In genomic region chr13:70016116-70016515, GRCh38 we compare ENCODE assay signal across 24 cellular contexts.
"Had no signal": no experiment of that assay in that cellular context is flagged by ENCODE, and none has a peak within 500 bp of the region (broad histone marks: within the 10 kb centered on the region; RNA-seq: fewer than 3 reads in every experiment).

No MANE protein-coding gene starts in this region.

- H3K9me3 Mint-ChIP-seq: neural progenitor cell had no signal

- H3K36me3 Mint-ChIP-seq: mesothelial cell of epicardium; naive B cell; natural killer cell treated with Interleukin-12 subunit alpha and Interleukin-12 subunit beta and Interleukin-15 and Interleukin-18, amount 100 ng/mL, for 72 hours; neural progenitor cell; type B pancreatic cell had no signal

- H3K27me3 ChIP-seq: gastrocnemius medialis, left lung, neural progenitor cell, suprapubic skin, thyroid gland had no signal

- H3K27ac ChIP-seq: gastrocnemius medialis, left lung, neural progenitor cell, prostate gland, skin epidermis, suprapubic skin, thyroid gland had no signal

- H3K27ac Mint-ChIP-seq: effector memory CD8-positive, alpha-beta T cell; mesothelial cell of epicardium; naive B cell; natural killer cell treated with Interleukin-12 subunit alpha and Interleukin-12 subunit beta and Interleukin-15 and Interleukin-18, amount 100 ng/mL, for 72 hours; neural progenitor cell; stimulated activated naive CD8-positive, alpha-beta T cell treated with anti-CD3 and anti-CD28 coated beads, Interleukin-15, amount 100 ng/mL, for 72 hours; type B pancreatic cell had no signal

- H3K4me3 ChIP-seq: gastrocnemius medialis, left lung, mucosa of descending colon, neural progenitor cell, prostate gland, skin epidermis, suprapubic skin, thyroid gland had no signal

- H3K9me3 ChIP-seq: gastrocnemius medialis, mucosa of descending colon, prostate gland, thyroid gland had no signal

- H3K4me3 Mint-ChIP-seq: effector memory CD8-positive, alpha-beta T cell; mesothelial cell of epicardium; naive B cell; natural killer cell treated with Interleukin-12 subunit alpha and Interleukin-12 subunit beta and Interleukin-15 and Interleukin-18, amount 100 ng/mL, for 72 hours; neural progenitor cell; stimulated activated naive CD8-positive, alpha-beta T cell treated with anti-CD3 and anti-CD28 coated beads, Interleukin-15, amount 100 ng/mL, for 72 hours; type B pancreatic cell had no signal

- H3K4me1 Mint-ChIP-seq: mesothelial cell of epicardium; naive B cell; neural progenitor cell; stimulated activated naive CD8-positive, alpha-beta T cell treated with anti-CD3 and anti-CD28 coated beads, Interleukin-15, amount 100 ng/mL, for 72 hours had no signal

- H3K4me1 ChIP-seq: gastrocnemius medialis, left lung, neural progenitor cell, prostate gland, suprapubic skin, thyroid gland had no signal

- ATAC-seq: effector memory CD8-positive, alpha-beta T cell; gastrocnemius medialis; left cardiac atrium; left lung; mucosa of descending colon; natural killer cell treated with Interleukin-12 subunit alpha and Interleukin-12 subunit beta and Interleukin-15 and Interleukin-18, amount 100 ng/mL, for 72 hours; right cardiac atrium; stimulated activated naive CD8-positive, alpha-beta T cell treated with anti-CD3 and anti-CD28 coated beads, Interleukin-15, amount 100 ng/mL, for 72 hours had no signal

- DNase-seq: cerebellar nuclear complex; cortex of kidney; effector memory CD8-positive, alpha-beta T cell; gastrocnemius medialis; head of caudate nucleus; left cardiac atrium; mesenchymal stem cell; mucosa of descending colon; naive B cell; nucleus accumbens; stimulated activated CD4-positive, alpha-beta T cell treated with anti-CD3 and anti-CD28 coated beads, Interleukin-15, amount 100 ng/mL, for 24 hours; stimulated activated CD4-positive, alpha-beta T cell treated with anti-CD3 and anti-CD28 coated beads, Interleukin-2, amount 100 ng/mL, for 48 hours; stimulated activated naive CD4-positive, alpha-beta T cell; stimulated activated naive CD8-positive, alpha-beta T cell treated with anti-CD3 and anti-CD28 coated beads, Interleukin-15, amount 100 ng/mL, for 72 hours; thyroid gland had no signal

- H3K9ac ChIP-seq: neural progenitor cell had no signal

- H3K27me3 Mint-ChIP-seq: effector memory CD8-positive, alpha-beta T cell; naive B cell; natural killer cell treated with Interleukin-12 subunit alpha and Interleukin-12 subunit beta and Interleukin-15 and Interleukin-18, amount 100 ng/mL, for 72 hours; stimulated activated naive CD8-positive, alpha-beta T cell treated with anti-CD3 and anti-CD28 coated beads, Interleukin-15, amount 100 ng/mL, for 72 hours; type B pancreatic cell had no signal

- H3K36me3 ChIP-seq: gastrocnemius medialis, left lung, neural progenitor cell, prostate gland, suprapubic skin, thyroid gland had no signal
